23 cellular contexts compared by ENCODE assay signal in genomic region chr17:34011599-34011998, GRCh38.
"Had no signal": no experiment of that assay in that cellular context is flagged by ENCODE, and none has a peak within 500 bp of the region (broad histone marks: within the 10 kb centered on the region; RNA-seq: fewer than 3 reads in every experiment).

No MANE protein-coding gene starts in this region.

- H3K36me3 ChIP-seq: lower lobe of right lung, right lobe of liver, stomach, suprapubic skin, thoracic aorta, tibial artery, uterus had no signal

- DNase-seq: hippocampal formation; kidney glomerular epithelial cell; left cardiac atrium; lower lobe of right lung; mammary epithelial cell; mesenchymal stem cell; naive thymus-derived CD8-positive, alpha-beta T cell; nucleus accumbens; psoas muscle; right lobe of liver; stimulated activated CD4-positive, alpha-beta T cell treated with anti-CD3 and anti-CD28 coated beads, Interleukin-1b, Interleukin-23, amount 100 ng/mL, for 48 hours; stimulated activated CD4-positive, alpha-beta T cell treated with anti-CD3 and anti-CD28 coated beads, Interleukin-2, amount 100 ng/mL, for 48 hours; stimulated activated naive B cell treated with anti-CD40 and anti-IgM and Interleukin-4, amounts not matched to agents 10 μg/mL and 1 μg/mL and 100 μg/mL, for 72 hours; stimulated activated naive CD8-positive, alpha-beta T cell treated with anti-CD3 and anti-CD28 coated beads, Interleukin-15, Interleukin-2, amounts not matched to agents 100 U/mL and 50 U/mL, for 24 hours; stomach; tibial artery; trophoblast cell; uterus had no signal

- H3K4me1 ChIP-seq: lower lobe of right lung, parathyroid adenoma, psoas muscle, right lobe of liver, stomach, tibial artery, uterus had no signal

- H3K9me3 ChIP-seq: lower lobe of right lung, psoas muscle, right lobe of liver, stomach, suprapubic skin, thoracic aorta, tibial artery, uterus had no signal

- ATAC-seq: left cardiac atrium; left lobe of liver; naive thymus-derived CD8-positive, alpha-beta T cell; psoas muscle; right lobe of liver; stimulated activated naive B cell treated with anti-CD40 and anti-IgM and Interleukin-4, amounts not matched to agents 10 μg/mL and 1 μg/mL and 100 μg/mL, for 72 hours; stimulated activated naive CD8-positive, alpha-beta T cell treated with anti-CD3 and anti-CD28 coated beads, Interleukin-15, Interleukin-2, amounts not matched to agents 100 U/mL and 50 U/mL, for 24 hours had no signal

- H3K27ac ChIP-seq: lower lobe of right lung, parathyroid adenoma, psoas muscle, right lobe of liver, stomach, suprapubic skin, thoracic aorta, tibial artery, uterus had no signal

- H3K4me3 ChIP-seq: lower lobe of right lung, psoas muscle, right lobe of liver, smooth muscle cell, stomach, suprapubic skin, thoracic aorta, tibial artery, uterus had no signal

- H3K27me3 ChIP-seq: right lobe of liver, suprapubic skin, tibial artery, uterus had no signal
